Comparison of ENCODE assay signal across 1 cellular context in the genomic region with DNA sequence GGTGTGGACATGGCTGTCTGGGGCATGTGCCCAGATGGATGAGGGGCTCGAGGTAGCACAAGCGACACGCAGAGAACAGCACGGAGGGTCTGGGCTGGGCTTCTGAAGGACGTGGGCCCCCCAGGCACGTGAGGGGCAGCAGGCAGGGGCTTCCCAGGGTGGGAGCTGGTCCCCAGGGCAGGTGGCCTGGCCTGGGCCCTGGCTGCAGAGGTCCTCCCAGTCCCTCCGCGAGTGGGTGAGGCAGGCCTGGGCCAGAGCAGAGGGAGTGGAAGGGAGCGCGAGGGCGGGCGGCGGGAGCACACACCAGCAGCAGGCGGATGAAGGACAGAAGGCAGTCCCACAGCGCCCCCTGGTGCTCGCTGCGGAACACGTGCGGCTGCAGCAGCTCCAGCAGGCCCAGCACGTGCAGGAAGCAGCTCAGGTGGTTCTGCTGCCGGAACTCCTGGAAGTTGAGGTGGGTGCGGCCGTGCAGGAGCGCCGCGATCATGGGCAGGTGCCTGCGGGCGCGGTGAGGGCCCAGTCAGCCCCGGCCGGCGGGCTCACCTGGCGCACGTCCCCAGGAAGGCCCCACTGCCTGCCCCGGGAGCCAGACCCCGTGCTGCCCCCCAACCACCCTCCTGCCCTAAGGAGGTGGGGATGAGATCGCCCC.
TF ChIP-seq lines count a peak whose summit lies in the region.

No MANE protein-coding gene starts in this region.

TF ChIP-seq in GM23338, 12 proteins besides CTCF, POLR2A, EP300 and RAD21:
- TF ChIP-seq CREB1 (CRISPR knock-in tag; IDR thresholded peaks at IDR 0.05; ENCODE audit: low read depth) (0 out of 2 replicates have a peak, but pooled peaks have one; percentile 17), ETS1 (IDR thresholded peaks at IDR 0.05) (no peak), EZH2phosphoT487 (IDR thresholded peaks at IDR 0.05; ENCODE audit: unreplicated experiment) (no peak), ZNF331 (CRISPR knock-in tag; IDR thresholded peaks at IDR 0.05; ENCODE audit: low read depth) (no peak)
